Comparison of ENCODE assay signal across 1 cellular context in genomic region chr11:64772318-64773018, GRCh38.
TF ChIP-seq lines count a peak whose summit lies in the region.

No MANE protein-coding gene starts in this region.

TF ChIP-seq in K562, 482 proteins besides CTCF, POLR2A, EP300 and RAD21:
- TF ChIP-seq ZNF253 (CRISPR knock-in tag; conservative IDR thresholded peaks at IDR 0.05) (no peak), RBFOX2 (IDR thresholded peaks at IDR 0.05; ENCODE audit: low read depth, low read length) (0 out of 2 replicates have a peak, but pooled peaks have one; percentile 8)
TF ChIP-seq in K562: peak in this region for 1.
